ENCODE assay signal across 8 cellular contexts in genomic region chr12:7190268-7191055, GRCh38. TPM values are rescaled to one million over a fixed set of nuclear protein-coding genes. Genes with fewer than 3 reads are reported as not detected.
A peak's percentile ranks its signal among the peaks of the same experiment; 100 is the strongest.
DNase-seq lines count a peak whose midpoint lies in the region; ATAC-seq and TF ChIP-seq lines count a peak whose summit lies in the region.

No MANE protein-coding gene starts in this region.

- DNase-seq in CD4-positive, CD25-positive, alpha-beta regulatory T cell = peak in 2 of 3 donors; percentile 5 to 6
- DNase-seq in dorsolateral prefrontal cortex (peak in 9 of 10 donors; percentile 28 to 75 (median 61)), medulla oblongata (ENCODE audit: extremely low spot score) (peak; percentile 22), thoracic aorta (ENCODE audit: low spot score) (peak; percentile 7), H4 (ENCODE audit: low spot score) (no peak)

- H2AFZ ChIP-seq in SU-DHL-6 (ENCODE audit: low read depth, low read length, severe bottlenecking) = peak overlapping the region; percentile 64

- H3K27me3 Mint-ChIP-seq in CD4-positive, CD25-positive, alpha-beta regulatory T cell = peaks cover 4% of the 10 kb centered on the region

- H3K79me2 ChIP-seq in SU-DHL-6 (ENCODE audit: insufficient read depth, low read length) = peaks cover 4% of the 10 kb centered on the region; the same call in 1 of the 2 replicates

- H4K20me1 ChIP-seq in SU-DHL-6 (ENCODE audit: low read depth, low read length) = no peaks in the 10 kb centered on the region

- H3F3A ChIP-seq in SU-DHL-6 (ENCODE audit: insufficient read depth) = peaks cover 10% of the 10 kb centered on the region; the same call in 1 of the 2 replicates

- no peak for ATAC-seq in CD4-positive, CD25-positive, alpha-beta regulatory T cell (ENCODE audit: low read depth in 2 of 2)
- ATAC-seq in HG02852 (IDR thresholded peaks at IDR 0.05; ENCODE audit: unreplicated experiment) (peak; percentile 1), thoracic aorta (ENCODE audit: insufficient number of reproducible peaks, low FRiP score, low read depth) (no peak), HG02763 (IDR thresholded peaks at IDR 0.05; ENCODE audit: unreplicated experiment) (no peak)

- peak overlapping the region; percentile 86 for H3K27ac ChIP-seq in CD4-positive, CD25-positive, alpha-beta regulatory T cell (ENCODE audit: insufficient read depth, low read length, poor library complexity, severe bottlenecking)
- H3K27ac ChIP-seq in SU-DHL-6 (ENCODE audit: low read depth, low read length) (peak overlapping the region; percentile 72), dorsolateral prefrontal cortex (peak overlapping the region in 58 of 59 donors; percentile 20 to 98 (median 94)), thoracic aorta (peak overlapping the region; percentile 80 to 90)

- TF ChIP-seq CTCF in SU-DHL-6 (IDR thresholded peaks at IDR 0.05; ENCODE audit: insufficient read depth, low read length, poor library complexity, severe bottlenecking) (no peak), dorsolateral prefrontal cortex (IDR thresholded peaks at IDR 0.05 in 54 of 56, conservative IDR thresholded peaks at IDR 0.05 in 2 of 56; ENCODE audit: low read depth in 1 of 56, partially characterized antibody in 56 of 56) (no peak), thoracic aorta (IDR thresholded peaks at IDR 0.05) (no peak)

- H3K4me1 Mint-ChIP-seq in CD4-positive, CD25-positive, alpha-beta regulatory T cell = peaks cover 29 to 59% (median 43%) of the 10 kb centered on the region in 4 donors

- H3K9me3 Mint-ChIP-seq in CD4-positive, CD25-positive, alpha-beta regulatory T cell = no peaks in the 10 kb centered on the region

- H3K27me3 ChIP-seq in CD4-positive, CD25-positive, alpha-beta regulatory T cell (ENCODE audit: control insufficient read depth, insufficient read depth, low read length) = no peaks in the 10 kb centered on the region
- no peaks in the 10 kb centered on the region for H3K27me3 ChIP-seq in SU-DHL-6 (ENCODE audit: low read length)
- H3K27me3 ChIP-seq in dorsolateral prefrontal cortex = no peaks in the 10 kb centered on the region
- H3K27me3 ChIP-seq in thoracic aorta (replicated peaks; ENCODE audit: insufficient read depth) = no peaks in the 10 kb centered on the region

- H3K9ac ChIP-seq in SU-DHL-6 (ENCODE audit: low read length) = peak overlapping the region; percentile 86

- no peaks in the 10 kb centered on the region for H3K9me3 ChIP-seq in CD4-positive, CD25-positive, alpha-beta regulatory T cell (ENCODE audit: control insufficient read depth in 2 of 2, low read length in 2 of 2)
- no peaks in the 10 kb centered on the region for H3K9me3 ChIP-seq in SU-DHL-6 (ENCODE audit: insufficient read depth, low read length)
- no peaks in the 10 kb centered on the region for H3K9me3 ChIP-seq in thoracic aorta

- no peaks in the 10 kb centered on the region for H3K9me2 ChIP-seq in SU-DHL-6 (replicated peaks; ENCODE audit: insufficient read depth, low read length)

- intact Hi-C loops in dorsolateral prefrontal cortex (cut with DNase I) = no loop called here

- H3K36me3 Mint-ChIP-seq in CD4-positive, CD25-positive, alpha-beta regulatory T cell = peaks cover 22% of the 10 kb centered on the region

- H3K36me3 ChIP-seq in CD4-positive, CD25-positive, alpha-beta regulatory T cell (ENCODE audit: control insufficient read depth, insufficient read depth, low read length) = peaks cover 7% of the 10 kb centered on the region
- H3K36me3 ChIP-seq in SU-DHL-6 (ENCODE audit: low read length) (peaks cover 6% of the 10 kb centered on the region), thoracic aorta (peaks cover 5% of the 10 kb centered on the region)

- H3K4me2 ChIP-seq in SU-DHL-6 (ENCODE audit: low read depth, low read length, poor library complexity, severe bottlenecking) = peak overlapping the region; percentile 67

- H3K27ac Mint-ChIP-seq in CD4-positive, CD25-positive, alpha-beta regulatory T cell = peak overlapping the region; percentile 12 to 86 (median 34)

- H3K4me3 Mint-ChIP-seq in CD4-positive, CD25-positive, alpha-beta regulatory T cell = peak overlapping the region; percentile 77 to 96 (median 88)

- H3K4me1 ChIP-seq in CD4-positive, CD25-positive, alpha-beta regulatory T cell (ENCODE audit: control insufficient read depth, insufficient read depth, low read length, poor library complexity, severe bottlenecking) = peaks cover 21% of the 10 kb centered on the region
- peaks cover 4 to 26% of the 10 kb centered on the region in 2 donors for H3K4me1 ChIP-seq in thoracic aorta (ENCODE audit: control insufficient read depth in 1 of 2, low read depth in 2 of 2)

- H3K4me3 ChIP-seq in CD4-positive, CD25-positive, alpha-beta regulatory T cell (ENCODE audit: low read depth, low read length) = peak overlapping the region; percentile 53
- peak overlapping the region; percentile 84 for H3K4me3 ChIP-seq in SU-DHL-6 (ENCODE audit: insufficient read depth, low read length, poor library complexity, severe bottlenecking)
- peak overlapping the region; percentile 61 to 98 (median 90) for H3K4me3 ChIP-seq in dorsolateral prefrontal cortex
- H3K4me3 ChIP-seq in thoracic aorta = peak overlapping the region; percentile 79

RNA-seq across cellular contexts. Expression of gene PEX5, which starts 1.0 kb away (rescaled TPM):
- total RNA-seq in CD4-positive, CD25-positive, alpha-beta regulatory T cell = 17.6 TPM
- 10 to 100 TPM; 10.3 to 16.2 (median 12.8) TPM for polyA plus RNA-seq in CD4-positive, CD25-positive, alpha-beta regulatory T cell
- total RNA-seq in dorsolateral prefrontal cortex (100 to 1,000 TPM in 5 of 120 experiments, 10 to 100 TPM in 115; 56.3 to 135 (median 80.9) TPM), thoracic aorta (10 to 100 TPM; 34.5 to 42.2 TPM)
- 27.6 and 39.2 TPM in 2 replicates for total RNA-seq in H4 (2014; rRNA removed; shearing (Covaris generic))
